Comparison of ENCODE assay signal across 1 cellular context in the genomic region with DNA sequence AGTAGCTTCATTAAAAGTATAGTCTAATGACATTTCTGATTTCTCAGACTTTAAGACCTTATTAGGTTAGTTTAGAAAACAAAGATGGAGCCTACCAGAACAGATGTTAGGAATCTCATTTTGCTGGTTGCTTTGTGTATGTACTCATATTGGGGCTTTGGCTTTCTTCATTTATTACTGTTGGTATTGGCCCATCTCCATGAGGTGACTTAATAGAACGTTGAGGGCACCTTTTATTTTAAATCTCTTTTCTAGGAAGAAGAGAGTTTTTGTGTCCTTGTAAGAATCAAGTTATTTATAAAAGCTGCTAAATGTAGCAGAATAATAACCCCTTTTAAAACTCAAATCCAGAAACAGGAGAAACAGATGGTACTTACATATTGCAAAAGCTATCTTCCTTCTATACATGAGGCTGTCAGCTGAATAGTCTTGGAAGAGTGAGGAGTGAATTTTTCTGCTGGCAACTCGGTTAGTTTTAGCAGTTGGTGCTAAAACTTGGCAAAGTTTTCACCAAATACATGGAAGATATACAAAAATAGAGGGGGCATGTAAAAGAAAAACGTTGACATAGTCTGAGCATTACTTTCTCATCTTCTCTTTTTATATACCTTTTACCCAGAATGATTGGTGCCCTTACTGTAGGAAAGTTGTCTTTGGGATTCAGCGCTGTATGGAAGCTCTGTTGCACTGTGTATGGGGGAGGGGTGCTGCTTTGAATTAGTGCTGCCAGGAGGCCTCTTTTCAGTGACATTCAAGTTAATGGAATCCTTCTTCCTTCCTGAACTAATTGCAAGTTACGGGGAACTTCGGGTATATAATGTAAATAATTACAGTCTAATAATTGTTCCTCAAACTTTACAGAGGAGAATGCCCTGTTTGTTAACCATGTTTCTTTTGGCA.
TF ChIP-seq lines count a peak whose summit lies in the region.

No MANE protein-coding gene starts in this region.

TF ChIP-seq in IMR-90, 13 proteins besides CTCF, POLR2A, EP300 and RAD21:
- TF ChIP-seq, protein P1, sequence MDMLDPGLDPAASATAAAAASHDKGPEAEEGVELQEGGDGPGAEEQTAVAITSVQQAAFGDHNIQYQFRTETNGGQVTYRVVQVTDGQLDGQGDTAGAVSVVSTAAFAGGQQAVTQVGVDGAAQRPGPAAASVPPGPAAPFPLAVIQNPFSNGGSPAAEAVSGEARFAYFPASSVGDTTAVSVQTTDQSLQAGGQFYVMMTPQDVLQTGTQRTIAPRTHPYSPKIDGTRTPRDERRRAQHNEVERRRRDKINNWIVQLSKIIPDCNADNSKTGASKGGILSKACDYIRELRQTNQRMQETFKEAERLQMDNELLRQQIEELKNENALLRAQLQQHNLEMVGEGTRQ (IDR thresholded peaks at IDR 0.05; ENCODE audit: low read depth, low read length) = no peak
- TF ChIP-seq NFE2L2 (IDR thresholded peaks at IDR 0.05; ENCODE audit: low read depth, low read length) (no peak), FOS (IDR thresholded peaks at IDR 0.05; ENCODE audit: low read depth, low read length) (no peak), CEBPB (IDR thresholded peaks at IDR 0.05; ENCODE audit: low read depth, low read length) (no peak)
